In genomic region chr3:43087249-43087776, GRCh38 we compare ENCODE assay signal across 18 cellular contexts. TPM values are rescaled to one million over a fixed set of nuclear protein-coding genes. Genes with fewer than 3 reads are reported as not detected.
DNase-seq lines count a peak whose midpoint lies in the region; ATAC-seq, FAIRE-seq and TF ChIP-seq lines count a peak whose summit lies in the region.
"Had no signal": no experiment of that assay in that cellular context is flagged by ENCODE, and none has a peak within 500 bp of the region (broad histone marks: within the 10 kb centered on the region; RNA-seq: fewer than 3 reads in every experiment).

No MANE protein-coding gene starts in this region.

- H4K20me1 ChIP-seq in PC-3 (ENCODE audit: low read length) = no peaks in the 10 kb centered on the region
- H4K20me1 ChIP-seq in smooth muscle cell (ENCODE audit: low read depth) = no peaks in the 10 kb centered on the region

- 92% methylated on average over 5 of the region's 5 CpGs for WGBS in smooth muscle cell (ENCODE audit: low lambda C conversion rate)

- H3K4me1 ChIP-seq in PC-3 (ENCODE audit: insufficient read depth, low read length) (no peaks in the 10 kb centered on the region), smooth muscle cell (ENCODE audit: low read depth) (no peaks in the 10 kb centered on the region)

- no peak overlapping the region for H2AFZ ChIP-seq in PC-3 (ENCODE audit: low read length)
- H2AFZ ChIP-seq in smooth muscle cell (ENCODE audit: low read depth) = no peak overlapping the region

- no peaks in the 10 kb centered on the region for H3K36me3 ChIP-seq in PC-3 (ENCODE audit: low read depth, low read length)
- no peaks in the 10 kb centered on the region for H3K36me3 ChIP-seq in smooth muscle cell (ENCODE audit: low read depth)

- H3K9me3 ChIP-seq in PC-3 (ENCODE audit: low read length) (no peaks in the 10 kb centered on the region), smooth muscle cell (replicated peaks; ENCODE audit: low read depth) (no peaks in the 10 kb centered on the region)

- no peaks in the 10 kb centered on the region for H3K27me3 Mint-ChIP-seq in activated naive CD4-positive, alpha-beta T cell treated with anti-CD3 and anti-CD28 coated beads for 36 hours (ENCODE audit: low read depth)
- H3K27me3 Mint-ChIP-seq: activated naive CD8-positive, alpha-beta T cell treated with anti-CD3 and anti-CD28 coated beads, Interleukin-2, amount 50 U/mL, for 24 hours; CD8-positive, alpha-beta memory T cell; central memory CD8-positive, alpha-beta T cell; stimulated activated naive CD8-positive, alpha-beta T cell treated with anti-CD3 and anti-CD28 coated beads, Interleukin-15, Interleukin-2, amounts not matched to agents 100 ng/mL and 50 ng/mL, for 24 hours had no signal

- peaks cover 9% of the 10 kb centered on the region for H3K9me3 Mint-ChIP-seq in activated naive CD4-positive, alpha-beta T cell treated with anti-CD3 and anti-CD28 coated beads for 36 hours
- H3K9me3 Mint-ChIP-seq: central memory CD8-positive, alpha-beta T cell had no signal

- H3K27ac ChIP-seq in PC-3 (ENCODE audit: low read length) (no peak overlapping the region), smooth muscle cell (ENCODE audit: low read depth) (peak overlapping the region; percentile 37)

- CTCF ChIA-PET in activated naive CD4-positive, alpha-beta T cell treated with anti-CD3 and anti-CD28 coated beads for 36 hours (lab: Charles Lee) = interaction anchor here (0.7 to 1.5 kb wide), 2 partner anchors 15 to 126 kb away, joined by 3 to 17 read pairs; no protein-coding TSS in a partner anchor
- CTCF ChIA-PET in PC-3 (lab: Charles Lee) = interaction anchor here (0.6 to 0.9 kb wide), 2 partner anchors 126 to 714 kb away, joined by 3 read pairs; no protein-coding TSS in a partner anchor
- CTCF ChIA-PET in GM10248 (lab: Yijun Ruan, JAX) = interaction anchor here (1.3 to 2.2 kb wide), 2 partner anchors 9 kb away, joined by 6 to 8 read pairs; no protein-coding TSS in a partner anchor

- no peak; the same call in 1 of the 2 replicates for ATAC-seq in PC-3
- ATAC-seq: left ventricle myocardium superior had no signal

- H3K36me3 Mint-ChIP-seq in activated naive CD4-positive, alpha-beta T cell treated with anti-CD3 and anti-CD28 coated beads for 36 hours (ENCODE audit: low read depth) = peaks cover 21% of the 10 kb centered on the region

- no peak overlapping the region for H3K4me3 ChIP-seq in PC-3 (ENCODE audit: low read length)
- H3K4me3 ChIP-seq in epithelial cell of proximal tubule (ENCODE audit: low read depth, low read length) = no peak overlapping the region
- no peak overlapping the region for H3K4me3 ChIP-seq in smooth muscle cell

- H3K4me1 Mint-ChIP-seq in activated naive CD4-positive, alpha-beta T cell treated with anti-CD3 and anti-CD28 coated beads for 36 hours (ENCODE audit: low read depth) = peaks cover 3% of the 10 kb centered on the region

- no peak overlapping the region for H3K27ac Mint-ChIP-seq in activated naive CD4-positive, alpha-beta T cell treated with anti-CD3 and anti-CD28 coated beads for 36 hours
- H3K27ac Mint-ChIP-seq: activated naive CD8-positive, alpha-beta T cell treated with anti-CD3 and anti-CD28 coated beads, Interleukin-2, amount 50 U/mL, for 24 hours; stimulated activated naive CD8-positive, alpha-beta T cell treated with anti-CD3 and anti-CD28 coated beads, Interleukin-15, Interleukin-2, amounts not matched to agents 100 ng/mL and 50 ng/mL, for 24 hours had no signal

- H3K9ac ChIP-seq in PC-3 (ENCODE audit: low read length) (no peak overlapping the region), smooth muscle cell (ENCODE audit: low read depth) (no peak overlapping the region)

- H3K4me2 ChIP-seq in PC-3 (ENCODE audit: low read length) (no peak overlapping the region), smooth muscle cell (no peak overlapping the region)

- peak; percentile 19 for DNase-seq in activated naive CD4-positive, alpha-beta T cell treated with anti-CD3 and anti-CD28 coated beads for 36 hours
- no peak for DNase-seq in activated naive CD4-positive, alpha-beta T cell treated with Interleukin-2 at 50 U/mL for 16 hours
- peak; percentile 13 for DNase-seq in PC-3
- DNase-seq in epithelial cell of proximal tubule (ENCODE audit: low read depth) = no peak
- no peak for DNase-seq in smooth muscle cell (lab: John Stamatoyannopoulos, UW; ENCODE audit: unreplicated experiment)
- no peak for DNase-seq in frontal cortex (ENCODE audit: low spot score in 2 of 2)
- DNase-seq in GM10248 (ENCODE audit: extremely low spot score) = no peak
- DNase-seq in NCI-H187 (lab: John Stamatoyannopoulos, UW) = no peak
- DNase-seq: activated naive CD8-positive, alpha-beta T cell treated with anti-CD3 and anti-CD28 coated beads, Interleukin-2, amount 50 U/mL, for 24 hours; CD8-positive, alpha-beta memory T cell; DMS79 treated with DMSO at 0.1 percent for 48 hours; left ventricle myocardium superior; NCI-H2081; NCI-H69; stimulated activated CD4-positive, alpha-beta T cell treated with anti-CD3 and anti-CD28 coated beads, Interleukin-12 subunit alpha, Interleukin-12 subunit beta, amount 100 ng/mL, for 4 hours had no signal

- H3K79me2 ChIP-seq in PC-3 (ENCODE audit: low read length) (no peaks in the 10 kb centered on the region), smooth muscle cell (ENCODE audit: low read depth) (no peaks in the 10 kb centered on the region)

- no TSS peak for BruUV-seq in PC-3 (replicated peaks; lab: Mats Ljungman, UMichigan)

- intact Hi-C loops in activated naive CD4-positive, alpha-beta T cell treated with anti-CD3 and anti-CD28 coated beads for 36 hours (cut with micrococcal nuclease) = loop anchor here (5.0 kb wide), 1 partner anchor 125 kb away; no protein-coding TSS in a partner anchor
- intact Hi-C loops in PC-3 (cut with micrococcal nuclease) = no loop called here

- POLR2A ChIA-PET in PC-3 (lab: Charles Lee; ENCODE audit: unreplicated experiment) = no interaction called here
- POLR2A ChIA-PET in GM10248 (lab: Yijun Ruan, JAX) = no interaction called here

- no peak overlapping the region for H3K4me3 Mint-ChIP-seq in activated naive CD4-positive, alpha-beta T cell treated with anti-CD3 and anti-CD28 coated beads for 36 hours
- H3K4me3 Mint-ChIP-seq: activated naive CD8-positive, alpha-beta T cell treated with anti-CD3 and anti-CD28 coated beads, Interleukin-2, amount 50 U/mL, for 24 hours; CD8-positive, alpha-beta memory T cell; central memory CD8-positive, alpha-beta T cell; stimulated activated naive CD8-positive, alpha-beta T cell treated with anti-CD3 and anti-CD28 coated beads, Interleukin-15, Interleukin-2, amounts not matched to agents 100 ng/mL and 50 ng/mL, for 24 hours had no signal

- TF ChIP-seq CTCF in PC-3 (conservative IDR thresholded peaks at IDR 0.05; ENCODE audit: low read depth, low read length) = peak; percentile 45
- TF ChIP-seq CTCF in epithelial cell of proximal tubule (conservative IDR thresholded peaks at IDR 0.05; ENCODE audit: low read depth, low read length) = peak; percentile 36
- no peak for TF ChIP-seq CTCF in smooth muscle cell (IDR thresholded peaks at IDR 0.05; ENCODE audit: borderline replicate concordance, insufficient read depth, poor library complexity, severe bottlenecking)
- no peak for TF ChIP-seq CTCF in GM10248 (IDR thresholded peaks at IDR 0.05; ENCODE audit: control extremely low read depth, extremely low read depth, low read depth, missing control alignments)

- FAIRE-seq in frontal cortex (lab: Jason Lieb, UNC) = no peak
- FAIRE-seq: GM12891 had no signal

- no peaks in the 10 kb centered on the region for H3K9me2 ChIP-seq in PC-3 (replicated peaks; ENCODE audit: low read length)

- H3K27me3 ChIP-seq in PC-3 (ENCODE audit: low read length) (no peaks in the 10 kb centered on the region), smooth muscle cell (ENCODE audit: low read depth) (no peaks in the 10 kb centered on the region)

- H3F3A ChIP-seq in PC-3 (ENCODE audit: low read length, unreplicated experiment) (no peaks in the 10 kb centered on the region), smooth muscle cell (ENCODE audit: low read depth) (no peaks in the 10 kb centered on the region)

RNA-seq across cellular contexts. Expression of gene POMGNT2, which starts 18.6 kb away (rescaled TPM):
- 1 to 10 TPM; 7.6 to 8.0 TPM for total RNA-seq in activated naive CD4-positive, alpha-beta T cell treated with anti-CD3 and anti-CD28 coated beads for 36 hours
- 45.7 and 51.5 TPM in 2 replicates for total RNA-seq in PC-3 (2014; rRNA removed)
- total RNA-seq in epithelial cell of proximal tubule = 16.1 and 25.3 TPM in 2 replicates
- total RNA-seq in smooth muscle cell = 9.2 and 9.3 TPM in 2 replicates
- polyA plus RNA-seq in smooth muscle cell = 14.1 and 17.9 TPM in 2 replicates
- total RNA-seq in frontal cortex = 18.8 TPM

Comparison
In these comparisons a context has a peak if more than half of its experiments do, and no peak if none do; other contexts are left out.
1. DNase-seq: peak in activated naive CD4-positive, alpha-beta T cell treated with anti-CD3 and anti-CD28 coated beads for 36 hours (single experiment) and PC-3 (single experiment); none in activated naive CD4-positive, alpha-beta T cell treated with Interleukin-2 at 50 U/mL for 16 hours (single experiment), epithelial cell of proximal tubule (single experiment), smooth muscle cell (single experiment), frontal cortex (0 of 2), GM10248 (single experiment) and NCI-H187 (0 of 2).
2. CTCF ChIP-seq: peak in PC-3 (single experiment) and epithelial cell of proximal tubule (single experiment); none in smooth muscle cell (single experiment) and GM10248 (single experiment).